In the genomic region with DNA sequence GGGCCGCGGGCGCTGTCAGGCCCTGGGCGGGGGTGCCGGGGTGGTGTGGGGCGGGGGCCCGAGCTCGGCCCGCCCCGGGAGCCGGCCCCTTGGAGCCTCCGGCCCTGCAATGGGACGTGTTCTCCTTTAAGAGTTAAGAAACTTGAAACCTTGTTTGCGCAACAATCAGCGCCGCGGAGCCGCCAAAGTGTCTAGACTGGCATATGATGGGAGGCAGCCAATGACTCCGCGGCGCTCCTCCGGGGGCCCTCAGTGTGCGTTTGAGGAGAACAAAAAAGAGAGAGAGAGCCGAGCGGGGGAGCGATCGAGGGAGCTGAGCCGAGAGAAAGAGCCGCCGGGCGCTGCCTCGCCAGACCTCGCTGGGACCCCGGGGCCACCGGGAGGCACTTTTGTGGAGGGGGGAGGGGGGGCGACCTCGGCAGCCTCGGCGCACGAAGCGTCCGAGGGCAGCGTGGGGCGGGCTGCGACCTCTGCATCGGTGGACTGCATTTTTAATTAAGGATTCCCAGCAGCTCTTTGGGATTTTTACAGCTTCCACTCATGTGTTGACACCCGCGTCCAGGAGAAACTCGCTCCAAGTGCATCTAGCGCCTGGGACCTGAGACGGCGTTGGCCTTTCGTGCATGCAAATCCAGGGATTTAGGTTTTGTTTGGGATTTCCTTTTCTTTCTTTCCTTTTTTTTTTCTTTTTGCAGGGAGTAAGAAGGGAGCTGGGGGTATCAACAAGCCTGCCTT, we compare ENCODE assay signal across 1 cellular context.
TF ChIP-seq lines count a peak whose summit lies in the region.

A gene (plus strand): TSS at position 202 of the 735 bp plus-strand sequence. CDS start 1,023 bp downstream, outside the sequence.

TF ChIP-seq in K562, 482 proteins besides CTCF, POLR2A, EP300 and RAD21 (continued from another document and continues in another):
- TF ChIP-seq, protein P1, sequence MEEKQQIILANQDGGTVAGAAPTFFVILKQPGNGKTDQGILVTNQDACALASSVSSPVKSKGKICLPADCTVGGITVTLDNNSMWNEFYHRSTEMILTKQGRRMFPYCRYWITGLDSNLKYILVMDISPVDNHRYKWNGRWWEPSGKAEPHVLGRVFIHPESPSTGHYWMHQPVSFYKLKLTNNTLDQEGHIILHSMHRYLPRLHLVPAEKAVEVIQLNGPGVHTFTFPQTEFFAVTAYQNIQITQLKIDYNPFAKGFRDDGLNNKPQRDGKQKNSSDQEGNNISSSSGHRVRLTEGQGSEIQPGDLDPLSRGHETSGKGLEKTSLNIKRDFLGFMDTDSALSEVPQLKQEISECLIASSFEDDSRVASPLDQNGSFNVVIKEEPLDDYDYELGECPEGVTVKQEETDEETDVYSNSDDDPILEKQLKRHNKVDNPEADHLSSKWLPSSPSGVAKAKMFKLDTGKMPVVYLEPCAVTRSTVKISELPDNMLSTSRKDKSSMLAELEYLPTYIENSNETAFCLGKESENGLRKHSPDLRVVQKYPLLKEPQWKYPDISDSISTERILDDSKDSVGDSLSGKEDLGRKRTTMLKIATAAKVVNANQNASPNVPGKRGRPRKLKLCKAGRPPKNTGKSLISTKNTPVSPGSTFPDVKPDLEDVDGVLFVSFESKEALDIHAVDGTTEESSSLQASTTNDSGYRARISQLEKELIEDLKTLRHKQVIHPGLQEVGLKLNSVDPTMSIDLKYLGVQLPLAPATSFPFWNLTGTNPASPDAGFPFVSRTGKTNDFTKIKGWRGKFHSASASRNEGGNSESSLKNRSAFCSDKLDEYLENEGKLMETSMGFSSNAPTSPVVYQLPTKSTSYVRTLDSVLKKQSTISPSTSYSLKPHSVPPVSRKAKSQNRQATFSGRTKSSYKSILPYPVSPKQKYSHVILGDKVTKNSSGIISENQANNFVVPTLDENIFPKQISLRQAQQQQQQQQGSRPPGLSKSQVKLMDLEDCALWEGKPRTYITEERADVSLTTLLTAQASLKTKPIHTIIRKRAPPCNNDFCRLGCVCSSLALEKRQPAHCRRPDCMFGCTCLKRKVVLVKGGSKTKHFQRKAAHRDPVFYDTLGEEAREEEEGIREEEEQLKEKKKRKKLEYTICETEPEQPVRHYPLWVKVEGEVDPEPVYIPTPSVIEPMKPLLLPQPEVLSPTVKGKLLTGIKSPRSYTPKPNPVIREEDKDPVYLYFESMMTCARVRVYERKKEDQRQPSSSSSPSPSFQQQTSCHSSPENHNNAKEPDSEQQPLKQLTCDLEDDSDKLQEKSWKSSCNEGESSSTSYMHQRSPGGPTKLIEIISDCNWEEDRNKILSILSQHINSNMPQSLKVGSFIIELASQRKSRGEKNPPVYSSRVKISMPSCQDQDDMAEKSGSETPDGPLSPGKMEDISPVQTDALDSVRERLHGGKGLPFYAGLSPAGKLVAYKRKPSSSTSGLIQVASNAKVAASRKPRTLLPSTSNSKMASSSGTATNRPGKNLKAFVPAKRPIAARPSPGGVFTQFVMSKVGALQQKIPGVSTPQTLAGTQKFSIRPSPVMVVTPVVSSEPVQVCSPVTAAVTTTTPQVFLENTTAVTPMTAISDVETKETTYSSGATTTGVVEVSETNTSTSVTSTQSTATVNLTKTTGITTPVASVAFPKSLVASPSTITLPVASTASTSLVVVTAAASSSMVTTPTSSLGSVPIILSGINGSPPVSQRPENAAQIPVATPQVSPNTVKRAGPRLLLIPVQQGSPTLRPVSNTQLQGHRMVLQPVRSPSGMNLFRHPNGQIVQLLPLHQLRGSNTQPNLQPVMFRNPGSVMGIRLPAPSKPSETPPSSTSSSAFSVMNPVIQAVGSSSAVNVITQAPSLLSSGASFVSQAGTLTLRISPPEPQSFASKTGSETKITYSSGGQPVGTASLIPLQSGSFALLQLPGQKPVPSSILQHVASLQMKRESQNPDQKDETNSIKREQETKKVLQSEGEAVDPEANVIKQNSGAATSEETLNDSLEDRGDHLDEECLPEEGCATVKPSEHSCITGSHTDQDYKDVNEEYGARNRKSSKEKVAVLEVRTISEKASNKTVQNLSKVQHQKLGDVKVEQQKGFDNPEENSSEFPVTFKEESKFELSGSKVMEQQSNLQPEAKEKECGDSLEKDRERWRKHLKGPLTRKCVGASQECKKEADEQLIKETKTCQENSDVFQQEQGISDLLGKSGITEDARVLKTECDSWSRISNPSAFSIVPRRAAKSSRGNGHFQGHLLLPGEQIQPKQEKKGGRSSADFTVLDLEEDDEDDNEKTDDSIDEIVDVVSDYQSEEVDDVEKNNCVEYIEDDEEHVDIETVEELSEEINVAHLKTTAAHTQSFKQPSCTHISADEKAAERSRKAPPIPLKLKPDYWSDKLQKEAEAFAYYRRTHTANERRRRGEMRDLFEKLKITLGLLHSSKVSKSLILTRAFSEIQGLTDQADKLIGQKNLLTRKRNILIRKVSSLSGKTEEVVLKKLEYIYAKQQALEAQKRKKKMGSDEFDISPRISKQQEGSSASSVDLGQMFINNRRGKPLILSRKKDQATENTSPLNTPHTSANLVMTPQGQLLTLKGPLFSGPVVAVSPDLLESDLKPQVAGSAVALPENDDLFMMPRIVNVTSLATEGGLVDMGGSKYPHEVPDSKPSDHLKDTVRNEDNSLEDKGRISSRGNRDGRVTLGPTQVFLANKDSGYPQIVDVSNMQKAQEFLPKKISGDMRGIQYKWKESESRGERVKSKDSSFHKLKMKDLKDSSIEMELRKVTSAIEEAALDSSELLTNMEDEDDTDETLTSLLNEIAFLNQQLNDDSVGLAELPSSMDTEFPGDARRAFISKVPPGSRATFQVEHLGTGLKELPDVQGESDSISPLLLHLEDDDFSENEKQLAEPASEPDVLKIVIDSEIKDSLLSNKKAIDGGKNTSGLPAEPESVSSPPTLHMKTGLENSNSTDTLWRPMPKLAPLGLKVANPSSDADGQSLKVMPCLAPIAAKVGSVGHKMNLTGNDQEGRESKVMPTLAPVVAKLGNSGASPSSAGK (IDR thresholded peaks at IDR 0.05): peak; percentile 45
- TF ChIP-seq CBX8 (IDR thresholded peaks at IDR 0.05; ENCODE audit: borderline replicate concordance, extremely low read depth, low read depth, low read length, poor library complexity, severe bottlenecking) (no peak), EGR1 (conservative IDR thresholded peaks at IDR 0.05) (peak; percentile 28), FOXM1 (IDR thresholded peaks at IDR 0.05; ENCODE audit: low read depth) (peak; percentile 35; the same call in 1 of the 2 replicates), FOXM1 (CRISPR knock-in tag; IDR thresholded peaks at IDR 0.05; ENCODE audit: low read depth) (no peak), NFE2 (IDR thresholded peaks at IDR 0.05; ENCODE audit: low read depth) (no peak), RB1 (IDR thresholded peaks at IDR 0.05; ENCODE audit: low read depth) (0 out of 2 replicates have a peak, but pooled peaks have one; percentile 20), L3MBTL2 (IDR thresholded peaks at IDR 0.05) (peak; percentile 57; the same call in 1 of the 2 replicates), CBX5 (IDR thresholded peaks at IDR 0.05; ENCODE audit: borderline replicate concordance, low read depth) (no peak), SNRNP70 (optimal IDR thresholded peaks at IDR 0.05; ENCODE audit: low read depth, low read length) (no peak), MAZ (CRISPR knock-in tag; conservative IDR thresholded peaks at IDR 0.05 in 1 of 2, IDR thresholded peaks at IDR 0.05 in 1 of 2) (peak in 1 of 2 experiments; percentile 86; a peak in 3 of 4 replicates), DIDO1 (tag; IDR thresholded peaks at IDR 0.05; ENCODE audit: low read depth) (no peak)
- TF ChIP-seq, protein P2, sequence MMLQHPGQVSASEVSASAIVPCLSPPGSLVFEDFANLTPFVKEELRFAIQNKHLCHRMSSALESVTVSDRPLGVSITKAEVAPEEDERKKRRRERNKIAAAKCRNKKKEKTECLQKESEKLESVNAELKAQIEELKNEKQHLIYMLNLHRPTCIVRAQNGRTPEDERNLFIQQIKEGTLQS (IDR thresholded peaks at IDR 0.05): peak; percentile 71
- TF ChIP-seq, protein P2 (CRISPR knock-in tag; conservative IDR thresholded peaks at IDR 0.05): no peak
- TF ChIP-seq, protein P3, sequence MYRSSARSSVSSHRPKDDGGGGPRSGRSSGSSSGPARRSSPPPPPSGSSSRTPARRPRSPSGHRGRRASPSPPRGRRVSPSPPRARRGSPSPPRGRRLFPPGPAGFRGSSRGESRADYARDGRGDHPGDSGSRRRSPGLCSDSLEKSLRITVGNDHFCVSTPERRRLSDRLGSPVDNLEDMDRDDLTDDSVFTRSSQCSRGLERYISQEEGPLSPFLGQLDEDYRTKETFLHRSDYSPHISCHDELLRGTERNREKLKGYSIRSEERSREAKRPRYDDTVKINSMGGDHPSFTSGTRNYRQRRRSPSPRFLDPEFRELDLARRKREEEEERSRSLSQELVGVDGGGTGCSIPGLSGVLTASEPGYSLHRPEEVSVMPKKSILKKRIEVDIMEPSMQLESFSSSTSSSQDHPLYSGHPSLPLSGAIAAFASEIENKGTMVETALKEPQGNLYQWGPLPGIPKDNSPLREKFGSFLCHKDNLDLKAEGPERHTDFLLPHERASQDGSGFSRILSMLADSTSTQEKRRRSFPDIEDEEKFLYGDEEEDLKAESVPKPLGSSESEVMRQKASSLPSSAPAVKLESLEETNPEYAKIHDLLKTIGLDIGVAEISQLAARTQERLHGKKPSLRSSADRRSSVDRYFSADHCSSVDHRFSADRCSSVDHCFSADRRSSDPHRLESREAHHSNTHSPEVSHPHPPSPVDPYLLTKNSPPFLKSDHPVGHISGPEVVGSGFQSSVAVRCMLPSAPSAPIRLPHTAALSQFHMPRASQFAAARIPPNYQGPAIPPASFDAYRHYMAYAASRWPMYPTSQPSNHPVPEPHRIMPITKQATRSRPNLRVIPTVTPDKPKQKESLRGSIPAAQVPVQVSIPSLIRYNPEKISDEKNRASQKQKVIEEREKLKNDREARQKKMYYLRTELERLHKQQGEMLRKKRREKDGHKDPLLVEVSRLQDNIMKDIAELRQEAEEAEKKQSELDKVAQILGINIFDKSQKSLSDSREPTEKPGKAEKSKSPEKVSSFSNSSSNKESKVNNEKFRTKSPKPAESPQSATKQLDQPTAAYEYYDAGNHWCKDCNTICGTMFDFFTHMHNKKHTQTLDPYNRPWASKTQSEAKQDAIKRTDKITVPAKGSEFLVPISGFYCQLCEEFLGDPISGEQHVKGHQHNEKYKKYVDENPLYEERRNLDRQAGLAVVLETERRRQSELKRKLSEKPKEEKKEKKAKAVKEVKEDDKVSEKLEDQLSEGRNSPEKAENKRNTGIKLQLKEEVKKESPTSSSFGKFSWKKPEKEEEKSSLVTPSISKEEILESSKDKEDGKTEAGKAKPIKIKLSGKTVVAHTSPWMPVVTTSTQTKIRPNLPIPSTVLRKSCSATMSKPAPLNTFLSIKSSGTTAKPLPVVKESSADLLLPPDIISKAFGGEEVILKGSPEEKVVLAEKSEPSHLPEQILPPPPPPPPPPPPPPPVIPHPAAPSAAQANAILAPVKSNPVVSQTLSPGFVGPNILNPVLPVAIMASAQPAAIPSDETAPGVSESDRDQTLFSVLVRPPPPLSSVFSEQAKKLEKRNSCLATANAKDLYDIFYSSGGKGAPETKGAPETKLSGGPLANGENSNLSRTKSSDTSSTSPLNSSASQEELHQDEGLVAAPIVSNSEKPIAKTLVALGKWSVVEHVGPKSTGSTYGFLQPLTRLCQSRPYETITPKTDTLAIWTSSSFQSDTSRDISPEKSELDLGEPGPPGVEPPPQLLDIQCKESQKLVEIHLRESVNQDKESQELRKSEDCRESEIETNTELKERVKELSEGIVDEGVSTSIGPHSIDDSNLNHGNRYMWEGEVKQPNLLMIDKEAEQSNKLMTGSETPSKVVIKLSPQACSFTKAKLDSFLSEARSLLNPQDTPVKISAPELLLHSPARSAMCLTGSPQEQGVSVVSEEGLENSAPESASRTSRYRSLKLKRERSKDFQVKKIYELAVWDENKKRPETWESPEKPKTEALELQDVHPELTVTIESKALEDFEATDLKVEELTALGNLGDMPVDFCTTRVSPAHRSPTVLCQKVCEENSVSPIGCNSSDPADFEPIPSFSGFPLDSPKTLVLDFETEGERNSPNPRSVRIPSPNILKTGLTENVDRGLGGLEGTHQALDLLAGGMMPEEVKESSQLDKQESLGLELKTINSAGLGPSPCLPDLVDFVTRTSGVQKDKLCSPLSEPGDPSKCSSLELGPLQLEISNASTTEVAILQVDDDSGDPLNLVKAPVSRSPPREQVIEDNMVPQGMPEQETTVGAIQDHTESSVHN (IDR thresholded peaks at IDR 0.05; ENCODE audit: borderline replicate concordance in 1 of 2, low read depth in 1 of 2): no peak
- TF ChIP-seq, protein P4, sequence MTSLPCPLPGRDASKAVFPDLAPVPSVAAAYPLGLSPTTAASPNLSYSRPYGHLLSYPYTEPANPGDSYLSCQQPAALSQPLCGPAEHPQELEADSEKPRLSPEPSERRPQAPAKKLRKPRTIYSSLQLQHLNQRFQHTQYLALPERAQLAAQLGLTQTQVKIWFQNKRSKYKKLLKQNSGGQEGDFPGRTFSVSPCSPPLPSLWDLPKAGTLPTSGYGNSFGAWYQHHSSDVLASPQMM (CRISPR knock-in tag; IDR thresholded peaks at IDR 0.05): no peak
- TF ChIP-seq, protein P5, sequence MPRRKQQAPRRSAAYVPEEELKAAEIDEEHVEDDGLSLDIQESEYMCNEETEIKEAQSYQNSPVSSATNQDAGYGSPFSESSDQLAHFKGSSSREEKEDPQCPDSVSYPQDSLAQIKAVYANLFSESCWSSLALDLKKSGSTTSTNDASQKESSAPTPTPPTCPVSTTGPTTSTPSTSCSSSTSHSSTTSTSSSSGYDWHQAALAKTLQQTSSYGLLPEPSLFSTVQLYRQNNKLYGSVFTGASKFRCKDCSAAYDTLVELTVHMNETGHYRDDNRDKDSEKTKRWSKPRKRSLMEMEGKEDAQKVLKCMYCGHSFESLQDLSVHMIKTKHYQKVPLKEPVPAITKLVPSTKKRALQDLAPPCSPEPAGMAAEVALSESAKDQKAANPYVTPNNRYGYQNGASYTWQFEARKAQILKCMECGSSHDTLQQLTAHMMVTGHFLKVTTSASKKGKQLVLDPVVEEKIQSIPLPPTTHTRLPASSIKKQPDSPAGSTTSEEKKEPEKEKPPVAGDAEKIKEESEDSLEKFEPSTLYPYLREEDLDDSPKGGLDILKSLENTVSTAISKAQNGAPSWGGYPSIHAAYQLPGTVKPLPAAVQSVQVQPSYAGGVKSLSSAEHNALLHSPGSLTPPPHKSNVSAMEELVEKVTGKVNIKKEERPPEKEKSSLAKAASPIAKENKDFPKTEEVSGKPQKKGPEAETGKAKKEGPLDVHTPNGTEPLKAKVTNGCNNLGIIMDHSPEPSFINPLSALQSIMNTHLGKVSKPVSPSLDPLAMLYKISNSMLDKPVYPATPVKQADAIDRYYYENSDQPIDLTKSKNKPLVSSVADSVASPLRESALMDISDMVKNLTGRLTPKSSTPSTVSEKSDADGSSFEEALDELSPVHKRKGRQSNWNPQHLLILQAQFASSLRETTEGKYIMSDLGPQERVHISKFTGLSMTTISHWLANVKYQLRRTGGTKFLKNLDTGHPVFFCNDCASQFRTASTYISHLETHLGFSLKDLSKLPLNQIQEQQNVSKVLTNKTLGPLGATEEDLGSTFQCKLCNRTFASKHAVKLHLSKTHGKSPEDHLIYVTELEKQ (CRISPR knock-in tag; IDR thresholded peaks at IDR 0.05): no peak
- TF ChIP-seq, protein P6, sequence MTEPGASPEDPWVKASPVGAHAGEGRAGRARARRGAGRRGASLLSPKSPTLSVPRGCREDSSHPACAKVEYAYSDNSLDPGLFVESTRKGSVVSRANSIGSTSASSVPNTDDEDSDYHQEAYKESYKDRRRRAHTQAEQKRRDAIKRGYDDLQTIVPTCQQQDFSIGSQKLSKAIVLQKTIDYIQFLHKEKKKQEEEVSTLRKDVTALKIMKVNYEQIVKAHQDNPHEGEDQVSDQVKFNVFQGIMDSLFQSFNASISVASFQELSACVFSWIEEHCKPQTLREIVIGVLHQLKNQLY (CRISPR knock-in tag; conservative IDR thresholded peaks at IDR 0.05): no peak
